Comparison of ENCODE assay signal across 8 cellular contexts in the genomic region with DNA sequence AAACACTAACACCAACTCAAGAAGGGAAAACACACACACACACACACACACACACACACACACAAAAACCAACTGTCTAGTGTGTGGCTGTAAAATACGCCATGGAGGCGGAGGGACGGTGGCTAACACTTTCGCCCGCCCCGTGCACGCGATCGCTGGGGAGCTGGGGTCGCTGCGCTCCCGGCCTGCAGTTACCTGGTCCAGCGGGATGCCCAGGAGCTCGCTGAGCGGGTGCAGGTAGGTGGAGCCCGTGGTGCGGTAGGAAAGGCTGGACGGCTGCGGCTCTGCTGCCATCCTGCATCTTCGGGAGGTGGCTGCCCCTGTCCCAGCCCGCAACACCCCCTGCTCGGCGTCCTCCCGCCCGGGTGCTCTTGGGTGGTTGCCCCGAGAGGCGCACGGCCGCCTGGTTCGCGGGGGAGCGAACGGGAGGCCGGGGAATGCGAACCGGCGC. TPM values are rescaled to one million over a fixed set of nuclear protein-coding genes. Genes with fewer than 3 reads are reported as not detected.
DNase-seq lines count a peak whose midpoint lies in the region; ATAC-seq and TF ChIP-seq lines count a peak whose summit lies in the region.

No MANE protein-coding gene starts in this region.

- TF ChIP-seq POLR2A in suprapubic skin (IDR thresholded peaks at IDR 0.05): no peak

- H3K4me3 Mint-ChIP-seq in chondrocyte (ENCODE audit: unreplicated experiment): peak overlapping the region; percentile 73

- no peak for TF ChIP-seq CTCF in chondrocyte (IDR thresholded peaks at IDR 0.05)
- no peak for TF ChIP-seq CTCF in lung (IDR thresholded peaks at IDR 0.05; ENCODE audit: control extremely low read depth, extremely low read depth)
- no peak for TF ChIP-seq CTCF in suprapubic skin (IDR thresholded peaks at IDR 0.05)

- peaks cover 19% of the 10 kb centered on the region for H3K4me1 Mint-ChIP-seq in chondrocyte (ENCODE audit: low read depth)

- peak; percentile 12 for ATAC-seq in HG03066 (IDR thresholded peaks at IDR 0.05; ENCODE audit: low read depth, unreplicated experiment)
- ATAC-seq in lung (ENCODE audit: insufficient read depth, low FRiP score): peak; percentile 29
- ATAC-seq in HG02623 (IDR thresholded peaks at IDR 0.05; ENCODE audit: unreplicated experiment): no peak

- DNase-seq in activated naive CD4-positive, alpha-beta T cell treated with Interleukin-2 at 50 U/mL for 16 hours: peak; percentile 57
- DNase-seq in activated naive CD4-positive, alpha-beta T cell treated with anti-CD3 and anti-CD28 coated beads, Interleukin-2, amount 50 U/mL, for 16 hours: no peak
- DNase-seq in OCI-M1 (lab: John Stamatoyannopoulos, UW): peak; percentile 84
- DNase-seq in chondrocyte (ENCODE audit: low spot score): no peak
- no peak for DNase-seq in lung (ENCODE audit: low spot score)
- peak; percentile 75 to 80 for DNase-seq in suprapubic skin (ENCODE audit: low spot score in 2 of 2)

- no peak for TF ChIP-seq EP300 in suprapubic skin (IDR thresholded peaks at IDR 0.05)

- H3K9me3 ChIP-seq in lung (ENCODE audit: control insufficient read depth in 2 of 2, insufficient read depth in 1 of 2, low read length in 1 of 2) (no peaks in the 10 kb centered on the region), suprapubic skin (no peaks in the 10 kb centered on the region)

- H3K4me3 ChIP-seq in lung (peak overlapping the region; percentile 65), suprapubic skin (peak overlapping the region; percentile 73)

- H3K27me3 Mint-ChIP-seq in chondrocyte (ENCODE audit: low read depth): no peaks in the 10 kb centered on the region

- no peaks in the 10 kb centered on the region for H3K36me3 Mint-ChIP-seq in chondrocyte (ENCODE audit: low read depth)

- 0 to 1% methylated on average over 30 to 37 of the region's 37 CpGs for WGBS in lung, 2 donors
- 0% methylated on average over 13 of the region's 37 CpGs for WGBS in suprapubic skin

- H3K27ac ChIP-seq in lung (ENCODE audit: low read depth in 1 of 2, low read length in 1 of 2) (peak overlapping the region; percentile 91 to 92), suprapubic skin (peak overlapping the region; percentile 80)

- H3K36me3 ChIP-seq in lung (ENCODE audit: control insufficient read depth in 2 of 2, insufficient read depth in 2 of 2, low read length in 2 of 2) (no peaks in the 10 kb centered on the region), suprapubic skin (no peaks in the 10 kb centered on the region)

- peak overlapping the region; percentile 41 for H3K27ac Mint-ChIP-seq in chondrocyte (ENCODE audit: unreplicated experiment)

- H3K4me1 ChIP-seq in lung (ENCODE audit: control insufficient read depth in 2 of 2, insufficient read depth in 2 of 2, low read length in 2 of 2) (peaks cover 7 to 8% of the 10 kb centered on the region in 2 donors), suprapubic skin (peaks cover 53% of the 10 kb centered on the region)

- H3K9me3 Mint-ChIP-seq in chondrocyte (ENCODE audit: low read depth): no peaks in the 10 kb centered on the region

- H3K27me3 ChIP-seq in lung (ENCODE audit: control insufficient read depth, insufficient read depth) (no peaks in the 10 kb centered on the region), suprapubic skin (no peaks in the 10 kb centered on the region)

RNA-seq across cellular contexts. Expression of a gene that starts 0.3 kb away (rescaled TPM):
- total RNA-seq in chondrocyte: 1.1 to 2.9 TPM (median 1.2 TPM) in 3 replicates
- 10 to 100 TPM; 12.9 to 27.4 TPM for total RNA-seq in lung
- polyA plus RNA-seq in lung: 1 to 10 TPM; 2.3 to 4.5 TPM
- total RNA-seq in suprapubic skin: 10 to 100 TPM in 1 of 4 donors, 1 to 10 TPM in 3; 5.3 to 18.8 (median 8.2) TPM

Comparison
In these comparisons a context has a peak if more than half of its experiments do, and no peak if none do; other contexts are left out.
1. DNase-seq: peak in activated naive CD4-positive, alpha-beta T cell treated with Interleukin-2 at 50 U/mL for 16 hours (single experiment), OCI-M1 (single experiment) and suprapubic skin (2 of 2); none in activated naive CD4-positive, alpha-beta T cell treated with anti-CD3 and anti-CD28 coated beads, Interleukin-2, amount 50 U/mL, for 16 hours (single experiment), chondrocyte (single experiment) and lung (single experiment).